In the genomic region with DNA sequence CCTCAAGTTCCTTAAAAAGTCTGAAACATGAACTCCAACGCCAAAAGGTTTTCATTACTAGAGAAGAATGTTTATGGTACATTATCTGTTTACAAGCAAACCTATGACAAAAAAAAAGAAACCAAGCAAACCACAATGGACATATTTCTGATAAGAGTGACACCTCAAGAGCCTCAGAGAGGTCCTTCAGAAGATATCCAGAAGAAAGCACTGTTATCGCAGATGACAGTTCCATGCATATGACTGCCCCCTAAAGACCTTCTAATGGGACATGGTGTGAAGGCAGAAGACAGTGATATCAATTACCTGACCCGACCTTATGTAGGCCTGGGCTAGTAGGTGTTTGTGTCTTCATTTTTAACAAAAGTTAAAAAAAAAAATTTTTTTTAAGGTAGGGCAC, we compare ENCODE assay signal across 1 cellular context.
TF ChIP-seq lines count a peak whose summit lies in the region.

No MANE protein-coding gene starts in this region.

TF ChIP-seq in WTC11, 78 proteins besides CTCF, POLR2A, EP300 and RAD21:
- TF ChIP-seq, protein P1, sequence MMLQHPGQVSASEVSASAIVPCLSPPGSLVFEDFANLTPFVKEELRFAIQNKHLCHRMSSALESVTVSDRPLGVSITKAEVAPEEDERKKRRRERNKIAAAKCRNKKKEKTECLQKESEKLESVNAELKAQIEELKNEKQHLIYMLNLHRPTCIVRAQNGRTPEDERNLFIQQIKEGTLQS (CRISPR knock-in tag; conservative IDR thresholded peaks at IDR 0.05) = no peak
- TF ChIP-seq EMX1 (CRISPR knock-in tag; IDR thresholded peaks at IDR 0.05) (no peak), HMGA2 (CRISPR knock-in tag; IDR thresholded peaks at IDR 0.05) (no peak), ELF4 (CRISPR knock-in tag; IDR thresholded peaks at IDR 0.05; ENCODE audit: low read depth) (no peak)
- TF ChIP-seq, protein P2, sequence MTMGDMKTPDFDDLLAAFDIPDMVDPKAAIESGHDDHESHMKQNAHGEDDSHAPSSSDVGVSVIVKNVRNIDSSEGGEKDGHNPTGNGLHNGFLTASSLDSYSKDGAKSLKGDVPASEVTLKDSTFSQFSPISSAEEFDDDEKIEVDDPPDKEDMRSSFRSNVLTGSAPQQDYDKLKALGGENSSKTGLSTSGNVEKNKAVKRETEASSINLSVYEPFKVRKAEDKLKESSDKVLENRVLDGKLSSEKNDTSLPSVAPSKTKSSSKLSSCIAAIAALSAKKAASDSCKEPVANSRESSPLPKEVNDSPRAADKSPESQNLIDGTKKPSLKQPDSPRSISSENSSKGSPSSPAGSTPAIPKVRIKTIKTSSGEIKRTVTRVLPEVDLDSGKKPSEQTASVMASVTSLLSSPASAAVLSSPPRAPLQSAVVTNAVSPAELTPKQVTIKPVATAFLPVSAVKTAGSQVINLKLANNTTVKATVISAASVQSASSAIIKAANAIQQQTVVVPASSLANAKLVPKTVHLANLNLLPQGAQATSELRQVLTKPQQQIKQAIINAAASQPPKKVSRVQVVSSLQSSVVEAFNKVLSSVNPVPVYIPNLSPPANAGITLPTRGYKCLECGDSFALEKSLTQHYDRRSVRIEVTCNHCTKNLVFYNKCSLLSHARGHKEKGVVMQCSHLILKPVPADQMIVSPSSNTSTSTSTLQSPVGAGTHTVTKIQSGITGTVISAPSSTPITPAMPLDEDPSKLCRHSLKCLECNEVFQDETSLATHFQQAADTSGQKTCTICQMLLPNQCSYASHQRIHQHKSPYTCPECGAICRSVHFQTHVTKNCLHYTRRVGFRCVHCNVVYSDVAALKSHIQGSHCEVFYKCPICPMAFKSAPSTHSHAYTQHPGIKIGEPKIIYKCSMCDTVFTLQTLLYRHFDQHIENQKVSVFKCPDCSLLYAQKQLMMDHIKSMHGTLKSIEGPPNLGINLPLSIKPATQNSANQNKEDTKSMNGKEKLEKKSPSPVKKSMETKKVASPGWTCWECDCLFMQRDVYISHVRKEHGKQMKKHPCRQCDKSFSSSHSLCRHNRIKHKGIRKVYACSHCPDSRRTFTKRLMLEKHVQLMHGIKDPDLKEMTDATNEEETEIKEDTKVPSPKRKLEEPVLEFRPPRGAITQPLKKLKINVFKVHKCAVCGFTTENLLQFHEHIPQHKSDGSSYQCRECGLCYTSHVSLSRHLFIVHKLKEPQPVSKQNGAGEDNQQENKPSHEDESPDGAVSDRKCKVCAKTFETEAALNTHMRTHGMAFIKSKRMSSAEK (CRISPR knock-in tag; IDR thresholded peaks at IDR 0.05; ENCODE audit: borderline replicate concordance) = no peak
